1 cellular context compared by ENCODE assay signal in genomic region chr1:183822081-183822611, GRCh38.
TF ChIP-seq lines count a peak whose summit lies in the region.

No MANE protein-coding gene starts in this region.

TF ChIP-seq in GM23338, 12 proteins besides CTCF, POLR2A, EP300 and RAD21 (continued from another document):
- TF ChIP-seq ZNF462 (CRISPR knock-in tag; IDR thresholded peaks at IDR 0.05) (no peak), ETS1 (IDR thresholded peaks at IDR 0.05) (no peak)
TF ChIP-seq in GM23338: peak in this region for 0.
